In genomic region chr22:46096706-46097230, GRCh38 we compare ENCODE assay signal across 22 cellular contexts. TPM values are rescaled to one million over a fixed set of nuclear protein-coding genes. Genes with fewer than 3 reads are reported as not detected.
DNase-seq lines count a peak whose midpoint lies in the region; ATAC-seq and TF ChIP-seq lines count a peak whose summit lies in the region.
"Had no signal": no experiment of that assay in that cellular context is flagged by ENCODE, and none has a peak within 500 bp of the region (broad histone marks: within the 10 kb centered on the region; RNA-seq: fewer than 3 reads in every experiment).

No MANE protein-coding gene starts in this region.

- peaks cover 4% of the 10 kb centered on the region for H4K20me1 ChIP-seq in fibroblast of lung (ENCODE audit: control insufficient read depth, extremely low read depth, insufficient read depth, low read length)

- CTCF ChIA-PET in Calu3 (lab: Charles Lee), result no interaction called here
- CTCF ChIA-PET in CD4-positive, alpha-beta T cell (lab: Charles Lee), result no interaction called here

- intact Hi-C loops in Calu3 (cut with micrococcal nuclease; ENCODE audit: unreplicated experiment), result no loop called here
- intact Hi-C loops in CD4-positive, alpha-beta T cell (cut with DNase I, micrococcal nuclease), result no loop called here

- H3K36me3 ChIP-seq in fibroblast of lung (ENCODE audit: control insufficient read depth, insufficient read depth, low read length) (peaks cover 59% of the 10 kb centered on the region), stomach smooth muscle (ENCODE audit: control insufficient read depth in 2 of 2, insufficient read depth in 2 of 2, low read length in 2 of 2) (peaks cover 30 to 33% of the 10 kb centered on the region in 2 donors)

- ATAC-seq in CD4-positive, alpha-beta T cell (ENCODE audit: poor library complexity), result no peak
- no peak for ATAC-seq in HG02763 (IDR thresholded peaks at IDR 0.05; ENCODE audit: unreplicated experiment)
- ATAC-seq: effector memory CD8-positive, alpha-beta T cell; natural killer cell treated with Interleukin-12 subunit alpha and Interleukin-12 subunit beta and Interleukin-15 and Interleukin-18, amount 100 ng/mL, for 72 hours; Right ventricle myocardium inferior had no signal

- no peaks in the 10 kb centered on the region for H3K27me3 ChIP-seq in fibroblast of lung (ENCODE audit: control insufficient read depth, insufficient read depth, low read length)
- H3K27me3 ChIP-seq in stomach smooth muscle (ENCODE audit: control insufficient read depth in 1 of 2, insufficient read depth in 2 of 2, low read length in 2 of 2), result no peaks in the 10 kb centered on the region
- H3K27me3 ChIP-seq in CD4-positive, alpha-beta T cell (ENCODE audit: control insufficient read depth, insufficient read depth, low read length), result no peaks in the 10 kb centered on the region

- H3K36me3 Mint-ChIP-seq in Calu3 (ENCODE audit: insufficient read depth, unreplicated experiment), result peaks cover 79% of the 10 kb centered on the region
- no peaks in the 10 kb centered on the region for H3K36me3 Mint-ChIP-seq in CD4-positive, alpha-beta T cell (ENCODE audit: low read depth)
- H3K36me3 Mint-ChIP-seq: natural killer cell treated with Interleukin-12 subunit alpha and Interleukin-12 subunit beta and Interleukin-15 and Interleukin-18, amount 100 ng/mL, for 72 hours had no signal

- peaks cover 39% of the 10 kb centered on the region for H3K4me1 ChIP-seq in fibroblast of lung (ENCODE audit: control insufficient read depth, extremely low read depth, insufficient read depth, low read length)
- H3K4me1 ChIP-seq in stomach smooth muscle (ENCODE audit: control insufficient read depth, insufficient read depth, low read length), result peaks cover 83% of the 10 kb centered on the region

- H2AFZ ChIP-seq in fibroblast of lung (ENCODE audit: low read length), result no peak overlapping the region

- peaks cover 8% of the 10 kb centered on the region for H3K4me1 Mint-ChIP-seq in Calu3 (ENCODE audit: low read depth, unreplicated experiment)
- H3K4me1 Mint-ChIP-seq in CD4-positive, alpha-beta T cell (ENCODE audit: low read depth), result no peaks in the 10 kb centered on the region

- no TSS peak for BruUV-seq in Calu3 (replicated peaks; lab: Mats Ljungman, UMichigan)

- POLR2A ChIA-PET in CD4-positive, alpha-beta T cell (lab: Charles Lee), result no interaction called here

- H3K9me3 ChIP-seq in fibroblast of lung (ENCODE audit: control insufficient read depth, insufficient read depth, low read depth, low read length) (no peaks in the 10 kb centered on the region), stomach smooth muscle (ENCODE audit: control insufficient read depth in 2 of 2, low read length in 2 of 2) (no peaks in the 10 kb centered on the region)
- no peaks in the 10 kb centered on the region for H3K9me3 ChIP-seq in CD4-positive, alpha-beta T cell (ENCODE audit: control insufficient read depth, low read length)

- H3K4me3 ChIP-seq in fibroblast of lung (replicated peaks in 1 of 4; ENCODE audit: control extremely low read depth in 1 of 4, insufficient read depth in 1 of 4, low read depth in 3 of 4, low read length in 4 of 4) (no peak overlapping the region), stomach smooth muscle (ENCODE audit: low read length in 2 of 2) (no peak overlapping the region)
- H3K4me3 ChIP-seq: smooth muscle cell had no signal

- H3K27ac ChIP-seq in angular gyrus (ENCODE audit: low read depth, low read length) (peak overlapping the region; percentile 82), fibroblast of lung (ENCODE audit: insufficient read depth, low read length) (peak overlapping the region; percentile 29), stomach smooth muscle (ENCODE audit: low read length) (peak overlapping the region; percentile 55)
- no peak overlapping the region for H3K27ac ChIP-seq in CD4-positive, alpha-beta T cell (ENCODE audit: low read depth, low read length)

- H3K79me2 ChIP-seq in fibroblast of lung (ENCODE audit: control insufficient read depth, insufficient read depth, low read length), result peaks cover 97% of the 10 kb centered on the region

- no peak for TF ChIP-seq CTCF in Calu3 (IDR thresholded peaks at IDR 0.05; ENCODE audit: unreplicated experiment)
- TF ChIP-seq CTCF in fibroblast of lung (conservative IDR thresholded peaks at IDR 0.05 in 1 of 2, IDR thresholded peaks at IDR 0.05 in 1 of 2; ENCODE audit: low read depth in 1 of 2, low read length in 2 of 2), result no peak
- no peak for TF ChIP-seq CTCF in CD4-positive, alpha-beta T cell (IDR thresholded peaks at IDR 0.05)

- H3K9ac ChIP-seq in fibroblast of lung (ENCODE audit: insufficient read depth, low read length), result no peak overlapping the region
- no peak overlapping the region for H3K9ac ChIP-seq in stomach smooth muscle (ENCODE audit: low read length in 2 of 2)

- no peaks in the 10 kb centered on the region for H3K9me3 Mint-ChIP-seq in Calu3 (ENCODE audit: low read depth, unreplicated experiment)
- no peaks in the 10 kb centered on the region for H3K9me3 Mint-ChIP-seq in CD4-positive, alpha-beta T cell
- H3K9me3 Mint-ChIP-seq: effector memory CD8-positive, alpha-beta T cell; natural killer cell treated with Interleukin-12 subunit alpha and Interleukin-12 subunit beta and Interleukin-15 and Interleukin-18, amount 100 ng/mL, for 72 hours had no signal

- H3K4me3 Mint-ChIP-seq in Calu3 (ENCODE audit: low read depth, unreplicated experiment), result no peak overlapping the region
- H3K4me3 Mint-ChIP-seq in CD4-positive, alpha-beta T cell, result no peak overlapping the region
- H3K4me3 Mint-ChIP-seq: effector memory CD8-positive, alpha-beta T cell; natural killer cell treated with Interleukin-12 subunit alpha and Interleukin-12 subunit beta and Interleukin-15 and Interleukin-18, amount 100 ng/mL, for 72 hours had no signal

- no peak overlapping the region for H3K4me2 ChIP-seq in fibroblast of lung (ENCODE audit: extremely low read depth, insufficient read depth, low read length)
- H3K4me2 ChIP-seq: smooth muscle cell had no signal

- no peaks in the 10 kb centered on the region for H3K27me3 Mint-ChIP-seq in Calu3 (ENCODE audit: unreplicated experiment)
- H3K27me3 Mint-ChIP-seq in CD4-positive, alpha-beta T cell, result no peaks in the 10 kb centered on the region
- H3K27me3 Mint-ChIP-seq: effector memory CD8-positive, alpha-beta T cell; natural killer cell treated with Interleukin-12 subunit alpha and Interleukin-12 subunit beta and Interleukin-15 and Interleukin-18, amount 100 ng/mL, for 72 hours had no signal

- DNase-seq in Calu3, result no peak
- DNase-seq in fibroblast of lung (ENCODE audit: low read depth in 2 of 2), result no peak
- DNase-seq in DMS79 (lab: John Stamatoyannopoulos, UW), result no peak
- no peak for DNase-seq in NCI-H526 treated with DMSO at 0.1 percent for 48 hours (lab: John Stamatoyannopoulos, UW)
- no peak for DNase-seq in CD4-positive, alpha-beta T cell
- DNase-seq: activated CD4-positive, alpha-beta T cell treated with anti-CD3 and anti-CD28 coated beads, Interleukin-2, amount 50 U/mL, for 1 hour; activated CD8-positive, alpha-beta memory T cell treated with anti-CD3 and anti-CD28 coated beads, Interleukin-2, amount 50 U/mL, for 4 hours; activated effector memory CD4-positive, alpha-beta T cell treated with anti-CD3 and anti-CD28 coated beads, Interleukin-2, amount 50 U/mL, for 16 hours; effector memory CD8-positive, alpha-beta T cell; hypothalamus; islet precursor cell; Karpas-422; NCI-H1092; NCI-H524; stimulated activated CD4-positive, alpha-beta T cell treated with anti-CD3 and anti-CD28 coated beads, Interleukin-4, amount 100 ng/mL, for 4 hours; T-helper 1 cell had no signal

- peak overlapping the region; percentile 52 for H3K27ac Mint-ChIP-seq in Calu3 (ENCODE audit: unreplicated experiment)
- H3K27ac Mint-ChIP-seq in CD4-positive, alpha-beta T cell, result no peak overlapping the region
- H3K27ac Mint-ChIP-seq: natural killer cell treated with Interleukin-12 subunit alpha and Interleukin-12 subunit beta and Interleukin-15 and Interleukin-18, amount 100 ng/mL, for 72 hours had no signal

RNA-seq across cellular contexts. Expression of gene PPARA, which starts 53.6 kb away (rescaled TPM):
- total RNA-seq in Calu3 (2022), result 22.7 and 31.5 TPM in 2 replicates
- total RNA-seq in fibroblast of lung, result 14.6 and 17.5 TPM in 2 replicates
- 7.9 and 10.2 TPM in 2 replicates for polyA plus RNA-seq in fibroblast of lung
- 5.4 and 7.3 TPM in 2 replicates for polyA plus RNA-seq in fibroblast of lung (2012)
- 17.7 and 19.3 TPM in 2 replicates for polyA minus RNA-seq in fibroblast of lung (ENCODE audit: low replicate concordance)
- 1 to 10 TPM; 9.1 to 9.3 TPM for total RNA-seq in CD4-positive, alpha-beta T cell
